19 cellular contexts compared by ENCODE assay signal in genomic region chr18:21463718-21464117, GRCh38.
"Had no signal": no experiment of that assay in that cellular context is flagged by ENCODE, and none has a peak within 500 bp of the region (broad histone marks: within the 10 kb centered on the region; RNA-seq: fewer than 3 reads in every experiment).

No MANE protein-coding gene starts in this region.

- H3K27me3 ChIP-seq: cardiac muscle cell, tibial nerve, uterus had no signal

- H3K4me1 ChIP-seq: tibial nerve, uterus had no signal

- ATAC-seq: left colon, natural killer cell had no signal

- H3K9me3 Mint-ChIP-seq: activated naive CD4-positive, alpha-beta T cell treated with anti-CD3 and anti-CD28 coated beads, Interleukin-2, amount 50 U/mL, for 24 hours; endodermal cell; natural killer cell had no signal

- H3K4me1 Mint-ChIP-seq: activated naive CD4-positive, alpha-beta T cell treated with anti-CD3 and anti-CD28 coated beads, Interleukin-2, amount 50 U/mL, for 24 hours; endodermal cell; natural killer cell had no signal

- DNase-seq: activated CD4-positive, alpha-beta T cell treated with anti-CD3 and anti-CD28 coated beads, Interleukin-2, amount 50 U/mL, for 4 hours; activated gamma-delta T cell; endodermal cell; hippocampal formation; left colon; natural killer cell; stimulated activated CD4-positive, alpha-beta T cell treated with anti-CD3 and anti-CD28 coated beads, Interleukin-12 subunit alpha, Interleukin-12 subunit beta, amount 100 ng/mL, for 4 hours; stimulated activated CD4-positive, alpha-beta T cell treated with anti-CD3 and anti-CD28 coated beads, Interleukin-1b, Interleukin-23, amount 100 ng/mL, for 48 hours; stimulated activated CD8-positive, alpha-beta memory T cell treated with anti-CD3 and anti-CD28 coated beads, Interleukin-4, amount 100 ng/mL, for 48 hours; stimulated activated naive CD4-positive, alpha-beta T cell; uterus had no signal

- FAIRE-seq: colon, islet of Langerhans, TTC549 had no signal

- H3K4me3 Mint-ChIP-seq: activated naive CD4-positive, alpha-beta T cell treated with anti-CD3 and anti-CD28 coated beads, Interleukin-2, amount 50 U/mL, for 24 hours; endodermal cell; natural killer cell had no signal

- H3K36me3 ChIP-seq: cardiac muscle cell, tibial nerve, uterus had no signal

- H3K4me3 ChIP-seq: cardiac muscle cell, lung, tibial nerve, uterus had no signal

- H3K27ac Mint-ChIP-seq: activated naive CD4-positive, alpha-beta T cell treated with anti-CD3 and anti-CD28 coated beads, Interleukin-2, amount 50 U/mL, for 24 hours; endodermal cell; natural killer cell had no signal

- H3K36me3 Mint-ChIP-seq: activated naive CD4-positive, alpha-beta T cell treated with anti-CD3 and anti-CD28 coated beads, Interleukin-2, amount 50 U/mL, for 24 hours; natural killer cell had no signal

- H3K27ac ChIP-seq: cardiac muscle cell, epithelial cell of prostate, tibial nerve, uterus had no signal

- H3K9me3 ChIP-seq: tibial nerve, uterus had no signal
